ENCODE assay signal across 9 cellular contexts in the genomic region with DNA sequence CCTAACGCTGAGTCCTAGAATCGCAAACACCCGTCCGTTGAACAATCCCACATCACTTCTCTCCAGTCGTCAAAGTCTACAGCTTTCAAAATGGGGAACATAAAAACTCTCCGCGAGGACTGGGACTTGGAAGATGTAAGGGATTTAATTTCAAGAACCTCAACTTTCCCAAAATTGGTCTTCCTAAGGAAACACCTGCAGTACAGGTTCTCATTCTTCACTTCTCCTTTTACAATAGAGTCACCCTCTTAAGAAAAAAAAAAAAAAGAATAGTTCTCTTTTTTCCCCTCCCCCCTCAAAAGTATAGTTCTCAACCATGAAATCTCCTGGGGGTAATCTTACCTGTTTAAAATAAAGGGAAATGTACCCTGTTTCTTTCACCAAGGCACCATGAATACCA. TPM values are rescaled to one million over a fixed set of nuclear protein-coding genes. Genes with fewer than 3 reads are reported as not detected.
DNase-seq lines count a peak whose midpoint lies in the region; ATAC-seq, FAIRE-seq and TF ChIP-seq lines count a peak whose summit lies in the region.
"Had no signal": no experiment of that assay in that cellular context is flagged by ENCODE, and none has a peak within 500 bp of the region (broad histone marks: within the 10 kb centered on the region; RNA-seq: fewer than 3 reads in every experiment).

No MANE protein-coding gene starts in this region.

- H3K36me3 Mint-ChIP-seq in HFFc6 (ENCODE audit: low read depth) = peaks cover 34% of the 10 kb centered on the region
- peaks cover 26% of the 10 kb centered on the region for H3K36me3 Mint-ChIP-seq in activated naive CD8-positive, alpha-beta T cell treated with anti-CD3 and anti-CD28 coated beads for 36 hours

- peaks cover 1% of the 10 kb centered on the region for H3K27me3 Mint-ChIP-seq in HFFc6 (ENCODE audit: insufficient read depth)
- peaks cover 4% of the 10 kb centered on the region for H3K27me3 Mint-ChIP-seq in activated naive CD8-positive, alpha-beta T cell treated with anti-CD3 and anti-CD28 coated beads for 36 hours

- peaks cover 41% of the 10 kb centered on the region for H3K4me1 Mint-ChIP-seq in HFFc6 (ENCODE audit: low read depth)
- H3K4me1 Mint-ChIP-seq in activated naive CD8-positive, alpha-beta T cell treated with anti-CD3 and anti-CD28 coated beads for 36 hours = peaks cover 37% of the 10 kb centered on the region

- no peak for FAIRE-seq in HTR-8/SVneo (lab: Jason Lieb, UNC)

- H3K27ac Mint-ChIP-seq in HFFc6 = no peak overlapping the region
- peak overlapping the region; percentile 97 for H3K27ac Mint-ChIP-seq in activated naive CD8-positive, alpha-beta T cell treated with anti-CD3 and anti-CD28 coated beads for 36 hours

- H3K4me1 ChIP-seq in BE2C = no peaks in the 10 kb centered on the region
- peaks cover 22 to 31% of the 10 kb centered on the region in 2 donors for H3K4me1 ChIP-seq in muscle layer of duodenum (ENCODE audit: control insufficient read depth in 1 of 2, insufficient read depth in 2 of 2, low read length in 2 of 2)

- no peak for TF ChIP-seq CTCF in BE2C (IDR thresholded peaks at IDR 0.05; ENCODE audit: low read depth, low read length)
- no peak for TF ChIP-seq CTCF in HFFc6 (IDR thresholded peaks at IDR 0.05)

- H3K9me3 Mint-ChIP-seq in HFFc6 = no peaks in the 10 kb centered on the region
- H3K9me3 Mint-ChIP-seq in activated naive CD8-positive, alpha-beta T cell treated with anti-CD3 and anti-CD28 coated beads for 36 hours = no peaks in the 10 kb centered on the region

- no peaks in the 10 kb centered on the region for H3K9me3 ChIP-seq in BE2C
- no peaks in the 10 kb centered on the region for H3K9me3 ChIP-seq in muscle layer of duodenum (ENCODE audit: control insufficient read depth in 1 of 2, low read length in 2 of 2)
- H3K9me3 ChIP-seq: SJSA1 had no signal

- peak overlapping the region; percentile 87 for H3K27ac ChIP-seq in muscle layer of duodenum (ENCODE audit: low read length)
- H3K27ac ChIP-seq: SJSA1 had no signal

- DNase-seq in BE2C (no peak), HFFc6 (no peak), HTR-8/SVneo (ENCODE audit: insufficient read length, low spot score) (no peak), NCI-H187 (lab: John Stamatoyannopoulos, UW) (no peak)
- no peak for DNase-seq in activated naive CD8-positive, alpha-beta T cell treated with anti-CD3 and anti-CD28 coated beads for 36 hours

- peak overlapping the region; percentile 86 for H3K4me3 ChIP-seq in BE2C (ENCODE audit: low read depth, low read length)
- peak overlapping the region; percentile 72 to 89 for H3K4me3 ChIP-seq in muscle layer of duodenum (ENCODE audit: low read depth in 1 of 2, low read length in 2 of 2)

- no peak for ATAC-seq in activated CD4-positive, CD25-positive, alpha-beta regulatory T cell treated with anti-CD3 and anti-CD28 coated beads, Interleukin-2, amount 50 U/mL, for 24 hours
- no peak for ATAC-seq in HG03135 (IDR thresholded peaks at IDR 0.05; ENCODE audit: unreplicated experiment)

- H3K27me3 ChIP-seq in BE2C (no peaks in the 10 kb centered on the region), muscle layer of duodenum (ENCODE audit: low read depth, low read length) (no peaks in the 10 kb centered on the region)
- H3K27me3 ChIP-seq: SJSA1 had no signal

- H3K4me3 Mint-ChIP-seq in HFFc6 = peak overlapping the region; percentile 92; the same call in 1 of the 2 replicates
- H3K4me3 Mint-ChIP-seq in activated naive CD8-positive, alpha-beta T cell treated with anti-CD3 and anti-CD28 coated beads for 36 hours = peak overlapping the region; percentile 99

- H3K36me3 ChIP-seq in BE2C (peaks cover 24% of the 10 kb centered on the region), muscle layer of duodenum (ENCODE audit: control insufficient read depth in 1 of 2, insufficient read depth in 2 of 2, low read length in 2 of 2) (peaks cover 17 to 22% of the 10 kb centered on the region in 2 donors)

RNA-seq across cellular contexts. Expression of gene DAXX, which starts 1.4 kb away (rescaled TPM):
- 96.9 TPM for polyA plus RNA-seq in BE2C (2012; ENCODE audit: insufficient read depth, insufficient read length, low read depth)
- 10 to 100 TPM; 44.9 to 53.2 (median 50.4) TPM for total RNA-seq in HFFc6 (2021; fragmentation: NEBNext Ultra II Directional; extraction: Animal tissue kit (Norgen Biotek cat#: 25700))
- total RNA-seq in activated naive CD8-positive, alpha-beta T cell treated with anti-CD3 and anti-CD28 coated beads for 36 hours = 10 to 100 TPM; 84.8 to 94.3 TPM

RNA-seq across cellular contexts. Expression of gene ZBTB22, which starts 6.6 kb away (rescaled TPM):
- 20.3 TPM for polyA plus RNA-seq in BE2C (2012; ENCODE audit: insufficient read depth, insufficient read length, low read depth)
- total RNA-seq in HFFc6 (2021; fragmentation: NEBNext Ultra II Directional; extraction: Animal tissue kit (Norgen Biotek cat#: 25700)) = 10 to 100 TPM; 15.2 to 19.9 (median 17.0) TPM
- total RNA-seq in activated naive CD8-positive, alpha-beta T cell treated with anti-CD3 and anti-CD28 coated beads for 36 hours = 1 to 10 TPM; 4.5 to 4.6 TPM

RNA-seq across cellular contexts. Expression of gene TAPBP, which starts 10.3 kb away (rescaled TPM):
- 8.3 TPM for polyA plus RNA-seq in BE2C (2012; ENCODE audit: insufficient read depth, insufficient read length, low read depth)
- 100 to 1,000 TPM in 5 of 6 experiments, 10 to 100 TPM in 1; 88.7 to 118 (median 104) TPM for total RNA-seq in HFFc6 (2021; fragmentation: NEBNext Ultra II Directional; extraction: Animal tissue kit (Norgen Biotek cat#: 25700))
- 100 to 1,000 TPM; 201 to 204 TPM for total RNA-seq in activated naive CD8-positive, alpha-beta T cell treated with anti-CD3 and anti-CD28 coated beads for 36 hours

RNA-seq across cellular contexts. Expression of gene RGL2, which starts 25.4 kb away (rescaled TPM):
- 67.6 TPM for polyA plus RNA-seq in BE2C (2012; ENCODE audit: insufficient read depth, insufficient read length, low read depth)
- total RNA-seq in HFFc6 (2021; fragmentation: NEBNext Ultra II Directional; extraction: Animal tissue kit (Norgen Biotek cat#: 25700)) = 10 to 100 TPM; 26.7 to 31.6 (median 27.9) TPM
- 10 to 100 TPM; 15.0 to 17.7 TPM for total RNA-seq in activated naive CD8-positive, alpha-beta T cell treated with anti-CD3 and anti-CD28 coated beads for 36 hours

RNA-seq across cellular contexts. Expression of gene PFDN6, which starts 34.7 kb away (rescaled TPM):
- polyA plus RNA-seq in BE2C (2012; ENCODE audit: insufficient read depth, insufficient read length, low read depth) = 110 TPM
- 10 to 100 TPM; 52.1 to 73.7 (median 69.7) TPM for total RNA-seq in HFFc6 (2021; fragmentation: NEBNext Ultra II Directional; extraction: Animal tissue kit (Norgen Biotek cat#: 25700))
- 100 to 1,000 TPM; 106 to 107 TPM for total RNA-seq in activated naive CD8-positive, alpha-beta T cell treated with anti-CD3 and anti-CD28 coated beads for 36 hours
